Comparison of ENCODE assay signal across 1 cellular context in the genomic region with DNA sequence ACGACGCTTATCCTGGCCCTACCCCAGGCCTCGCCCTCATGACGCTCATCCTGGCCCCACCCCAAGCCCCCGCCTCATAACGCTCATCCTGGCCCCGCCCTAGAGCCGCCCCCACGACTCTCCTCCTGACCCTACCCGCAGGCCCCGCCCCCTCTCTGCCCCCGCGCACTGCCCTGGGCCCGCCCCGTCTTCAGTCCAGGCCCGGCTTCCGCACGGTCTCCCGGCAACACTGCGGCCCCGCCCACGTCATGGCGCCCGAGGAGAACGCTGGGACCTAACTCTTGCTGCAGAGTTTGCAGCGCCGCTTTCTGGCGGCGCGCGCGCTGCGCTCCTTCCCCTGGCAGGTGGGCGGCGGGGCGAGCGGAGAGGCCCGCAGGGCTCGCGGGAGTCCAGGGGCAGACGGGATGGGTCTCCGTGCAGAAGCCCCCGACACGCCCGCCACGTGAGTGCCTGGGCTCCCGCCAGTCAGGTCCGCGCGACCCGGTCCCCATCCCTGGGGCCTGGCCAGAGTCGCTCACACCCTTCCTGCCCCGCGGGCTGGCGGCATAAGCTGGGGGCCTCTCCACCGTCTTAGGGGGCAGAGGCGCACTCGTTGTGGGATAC.
TF ChIP-seq lines count a peak whose summit lies in the region.

No MANE protein-coding gene starts in this region.

TF ChIP-seq in K562, 482 proteins besides CTCF, POLR2A, EP300 and RAD21 (continued from another document and continues in another):
- TF ChIP-seq, protein P1, sequence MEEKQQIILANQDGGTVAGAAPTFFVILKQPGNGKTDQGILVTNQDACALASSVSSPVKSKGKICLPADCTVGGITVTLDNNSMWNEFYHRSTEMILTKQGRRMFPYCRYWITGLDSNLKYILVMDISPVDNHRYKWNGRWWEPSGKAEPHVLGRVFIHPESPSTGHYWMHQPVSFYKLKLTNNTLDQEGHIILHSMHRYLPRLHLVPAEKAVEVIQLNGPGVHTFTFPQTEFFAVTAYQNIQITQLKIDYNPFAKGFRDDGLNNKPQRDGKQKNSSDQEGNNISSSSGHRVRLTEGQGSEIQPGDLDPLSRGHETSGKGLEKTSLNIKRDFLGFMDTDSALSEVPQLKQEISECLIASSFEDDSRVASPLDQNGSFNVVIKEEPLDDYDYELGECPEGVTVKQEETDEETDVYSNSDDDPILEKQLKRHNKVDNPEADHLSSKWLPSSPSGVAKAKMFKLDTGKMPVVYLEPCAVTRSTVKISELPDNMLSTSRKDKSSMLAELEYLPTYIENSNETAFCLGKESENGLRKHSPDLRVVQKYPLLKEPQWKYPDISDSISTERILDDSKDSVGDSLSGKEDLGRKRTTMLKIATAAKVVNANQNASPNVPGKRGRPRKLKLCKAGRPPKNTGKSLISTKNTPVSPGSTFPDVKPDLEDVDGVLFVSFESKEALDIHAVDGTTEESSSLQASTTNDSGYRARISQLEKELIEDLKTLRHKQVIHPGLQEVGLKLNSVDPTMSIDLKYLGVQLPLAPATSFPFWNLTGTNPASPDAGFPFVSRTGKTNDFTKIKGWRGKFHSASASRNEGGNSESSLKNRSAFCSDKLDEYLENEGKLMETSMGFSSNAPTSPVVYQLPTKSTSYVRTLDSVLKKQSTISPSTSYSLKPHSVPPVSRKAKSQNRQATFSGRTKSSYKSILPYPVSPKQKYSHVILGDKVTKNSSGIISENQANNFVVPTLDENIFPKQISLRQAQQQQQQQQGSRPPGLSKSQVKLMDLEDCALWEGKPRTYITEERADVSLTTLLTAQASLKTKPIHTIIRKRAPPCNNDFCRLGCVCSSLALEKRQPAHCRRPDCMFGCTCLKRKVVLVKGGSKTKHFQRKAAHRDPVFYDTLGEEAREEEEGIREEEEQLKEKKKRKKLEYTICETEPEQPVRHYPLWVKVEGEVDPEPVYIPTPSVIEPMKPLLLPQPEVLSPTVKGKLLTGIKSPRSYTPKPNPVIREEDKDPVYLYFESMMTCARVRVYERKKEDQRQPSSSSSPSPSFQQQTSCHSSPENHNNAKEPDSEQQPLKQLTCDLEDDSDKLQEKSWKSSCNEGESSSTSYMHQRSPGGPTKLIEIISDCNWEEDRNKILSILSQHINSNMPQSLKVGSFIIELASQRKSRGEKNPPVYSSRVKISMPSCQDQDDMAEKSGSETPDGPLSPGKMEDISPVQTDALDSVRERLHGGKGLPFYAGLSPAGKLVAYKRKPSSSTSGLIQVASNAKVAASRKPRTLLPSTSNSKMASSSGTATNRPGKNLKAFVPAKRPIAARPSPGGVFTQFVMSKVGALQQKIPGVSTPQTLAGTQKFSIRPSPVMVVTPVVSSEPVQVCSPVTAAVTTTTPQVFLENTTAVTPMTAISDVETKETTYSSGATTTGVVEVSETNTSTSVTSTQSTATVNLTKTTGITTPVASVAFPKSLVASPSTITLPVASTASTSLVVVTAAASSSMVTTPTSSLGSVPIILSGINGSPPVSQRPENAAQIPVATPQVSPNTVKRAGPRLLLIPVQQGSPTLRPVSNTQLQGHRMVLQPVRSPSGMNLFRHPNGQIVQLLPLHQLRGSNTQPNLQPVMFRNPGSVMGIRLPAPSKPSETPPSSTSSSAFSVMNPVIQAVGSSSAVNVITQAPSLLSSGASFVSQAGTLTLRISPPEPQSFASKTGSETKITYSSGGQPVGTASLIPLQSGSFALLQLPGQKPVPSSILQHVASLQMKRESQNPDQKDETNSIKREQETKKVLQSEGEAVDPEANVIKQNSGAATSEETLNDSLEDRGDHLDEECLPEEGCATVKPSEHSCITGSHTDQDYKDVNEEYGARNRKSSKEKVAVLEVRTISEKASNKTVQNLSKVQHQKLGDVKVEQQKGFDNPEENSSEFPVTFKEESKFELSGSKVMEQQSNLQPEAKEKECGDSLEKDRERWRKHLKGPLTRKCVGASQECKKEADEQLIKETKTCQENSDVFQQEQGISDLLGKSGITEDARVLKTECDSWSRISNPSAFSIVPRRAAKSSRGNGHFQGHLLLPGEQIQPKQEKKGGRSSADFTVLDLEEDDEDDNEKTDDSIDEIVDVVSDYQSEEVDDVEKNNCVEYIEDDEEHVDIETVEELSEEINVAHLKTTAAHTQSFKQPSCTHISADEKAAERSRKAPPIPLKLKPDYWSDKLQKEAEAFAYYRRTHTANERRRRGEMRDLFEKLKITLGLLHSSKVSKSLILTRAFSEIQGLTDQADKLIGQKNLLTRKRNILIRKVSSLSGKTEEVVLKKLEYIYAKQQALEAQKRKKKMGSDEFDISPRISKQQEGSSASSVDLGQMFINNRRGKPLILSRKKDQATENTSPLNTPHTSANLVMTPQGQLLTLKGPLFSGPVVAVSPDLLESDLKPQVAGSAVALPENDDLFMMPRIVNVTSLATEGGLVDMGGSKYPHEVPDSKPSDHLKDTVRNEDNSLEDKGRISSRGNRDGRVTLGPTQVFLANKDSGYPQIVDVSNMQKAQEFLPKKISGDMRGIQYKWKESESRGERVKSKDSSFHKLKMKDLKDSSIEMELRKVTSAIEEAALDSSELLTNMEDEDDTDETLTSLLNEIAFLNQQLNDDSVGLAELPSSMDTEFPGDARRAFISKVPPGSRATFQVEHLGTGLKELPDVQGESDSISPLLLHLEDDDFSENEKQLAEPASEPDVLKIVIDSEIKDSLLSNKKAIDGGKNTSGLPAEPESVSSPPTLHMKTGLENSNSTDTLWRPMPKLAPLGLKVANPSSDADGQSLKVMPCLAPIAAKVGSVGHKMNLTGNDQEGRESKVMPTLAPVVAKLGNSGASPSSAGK (IDR thresholded peaks at IDR 0.05), result peak; percentile 53
- TF ChIP-seq ZBTB7A (IDR thresholded peaks at IDR 0.05; ENCODE audit: borderline replicate concordance, control insufficient read depth, low read depth, low read length) (peak; percentile 25; the same call in 1 of the 2 replicates), RHOXF2B (CRISPR knock-in tag; conservative IDR thresholded peaks at IDR 0.05) (no peak), RB1 (IDR thresholded peaks at IDR 0.05; ENCODE audit: low read depth) (peak; percentile 34; the same call in 1 of the 2 replicates), EGR1 (conservative IDR thresholded peaks at IDR 0.05) (peak; percentile 37), ZBTB17 (CRISPR knock-in tag; IDR thresholded peaks at IDR 0.05) (no peak), POLR2G (IDR thresholded peaks at IDR 0.05; ENCODE audit: low read depth, low read length) (peak; percentile 85), ZNF699 (CRISPR knock-in tag; IDR thresholded peaks at IDR 0.05; ENCODE audit: insufficient replicate concordance) (no peak), GABPA (tag; conservative IDR thresholded peaks at IDR 0.05; ENCODE audit: low read depth) (peak; percentile 51), TAF7 (tag; IDR thresholded peaks at IDR 0.05) (no peak), SMAD1 (IDR thresholded peaks at IDR 0.05; ENCODE audit: low read depth, low read length, partially characterized antibody) (no peak), ZFX (CRISPR knock-in tag; IDR thresholded peaks at IDR 0.05) (peak; percentile 70), ZNF282 (CRISPR knock-in tag; IDR thresholded peaks at IDR 0.05) (no peak), RFX1 (IDR thresholded peaks at IDR 0.05) (peak; percentile 61; the same call in 1 of the 2 replicates), ZSCAN29 (IDR thresholded peaks at IDR 0.05) (no peak), PHF8 (IDR thresholded peaks at IDR 0.05; ENCODE audit: borderline replicate concordance, low read length) (peak; percentile 65; the same call in 1 of the 2 replicates), PCBP1 (IDR thresholded peaks at IDR 0.05; ENCODE audit: low read depth, low read length, poor library complexity, severe bottlenecking) (no peak), NRF1 (conservative IDR thresholded peaks at IDR 0.05 in 1 of 2, IDR thresholded peaks at IDR 0.05 in 1 of 2) (peak in 1 of 2 experiments; percentile 16; a peak in 1 of 4 replicates), ZNF57 (CRISPR knock-in tag; IDR thresholded peaks at IDR 0.05) (no peak), BRD9 (IDR thresholded peaks at IDR 0.05; ENCODE audit: low read depth, partially characterized antibody) (no peak), HOXB6 (CRISPR knock-in tag; IDR thresholded peaks at IDR 0.05; ENCODE audit: borderline replicate concordance) (no peak), EP400 (IDR thresholded peaks at IDR 0.05) (peak; percentile 23; the same call in 1 of the 2 replicates), MAZ (CRISPR knock-in tag; conservative IDR thresholded peaks at IDR 0.05 in 1 of 2, IDR thresholded peaks at IDR 0.05 in 1 of 2) (0 out of 4 replicates have a peak, but pooled peaks of 1 of the 2 experiments have one; percentile 15), BHLHE40 (IDR thresholded peaks at IDR 0.05; ENCODE audit: low read length) (peak; percentile 24; the same call in 1 of the 2 replicates)
- TF ChIP-seq, protein P2, sequence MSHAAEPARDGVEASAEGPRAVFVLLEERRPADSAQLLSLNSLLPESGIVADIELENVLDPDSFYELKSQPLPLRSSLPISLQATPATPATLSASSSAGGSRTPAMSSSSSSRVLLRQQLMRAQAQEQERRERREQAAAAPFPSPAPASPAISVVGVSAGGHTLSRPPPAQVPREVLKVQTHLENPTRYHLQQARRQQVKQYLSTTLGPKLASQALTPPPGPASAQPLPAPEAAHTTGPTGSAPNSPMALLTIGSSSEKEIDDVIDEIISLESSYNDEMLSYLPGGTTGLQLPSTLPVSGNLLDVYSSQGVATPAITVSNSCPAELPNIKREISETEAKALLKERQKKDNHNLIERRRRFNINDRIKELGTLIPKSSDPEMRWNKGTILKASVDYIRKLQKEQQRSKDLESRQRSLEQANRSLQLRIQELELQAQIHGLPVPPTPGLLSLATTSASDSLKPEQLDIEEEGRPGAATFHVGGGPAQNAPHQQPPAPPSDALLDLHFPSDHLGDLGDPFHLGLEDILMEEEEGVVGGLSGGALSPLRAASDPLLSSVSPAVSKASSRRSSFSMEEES (CRISPR knock-in tag; IDR thresholded peaks at IDR 0.05), result no peak
- TF ChIP-seq, protein P3, sequence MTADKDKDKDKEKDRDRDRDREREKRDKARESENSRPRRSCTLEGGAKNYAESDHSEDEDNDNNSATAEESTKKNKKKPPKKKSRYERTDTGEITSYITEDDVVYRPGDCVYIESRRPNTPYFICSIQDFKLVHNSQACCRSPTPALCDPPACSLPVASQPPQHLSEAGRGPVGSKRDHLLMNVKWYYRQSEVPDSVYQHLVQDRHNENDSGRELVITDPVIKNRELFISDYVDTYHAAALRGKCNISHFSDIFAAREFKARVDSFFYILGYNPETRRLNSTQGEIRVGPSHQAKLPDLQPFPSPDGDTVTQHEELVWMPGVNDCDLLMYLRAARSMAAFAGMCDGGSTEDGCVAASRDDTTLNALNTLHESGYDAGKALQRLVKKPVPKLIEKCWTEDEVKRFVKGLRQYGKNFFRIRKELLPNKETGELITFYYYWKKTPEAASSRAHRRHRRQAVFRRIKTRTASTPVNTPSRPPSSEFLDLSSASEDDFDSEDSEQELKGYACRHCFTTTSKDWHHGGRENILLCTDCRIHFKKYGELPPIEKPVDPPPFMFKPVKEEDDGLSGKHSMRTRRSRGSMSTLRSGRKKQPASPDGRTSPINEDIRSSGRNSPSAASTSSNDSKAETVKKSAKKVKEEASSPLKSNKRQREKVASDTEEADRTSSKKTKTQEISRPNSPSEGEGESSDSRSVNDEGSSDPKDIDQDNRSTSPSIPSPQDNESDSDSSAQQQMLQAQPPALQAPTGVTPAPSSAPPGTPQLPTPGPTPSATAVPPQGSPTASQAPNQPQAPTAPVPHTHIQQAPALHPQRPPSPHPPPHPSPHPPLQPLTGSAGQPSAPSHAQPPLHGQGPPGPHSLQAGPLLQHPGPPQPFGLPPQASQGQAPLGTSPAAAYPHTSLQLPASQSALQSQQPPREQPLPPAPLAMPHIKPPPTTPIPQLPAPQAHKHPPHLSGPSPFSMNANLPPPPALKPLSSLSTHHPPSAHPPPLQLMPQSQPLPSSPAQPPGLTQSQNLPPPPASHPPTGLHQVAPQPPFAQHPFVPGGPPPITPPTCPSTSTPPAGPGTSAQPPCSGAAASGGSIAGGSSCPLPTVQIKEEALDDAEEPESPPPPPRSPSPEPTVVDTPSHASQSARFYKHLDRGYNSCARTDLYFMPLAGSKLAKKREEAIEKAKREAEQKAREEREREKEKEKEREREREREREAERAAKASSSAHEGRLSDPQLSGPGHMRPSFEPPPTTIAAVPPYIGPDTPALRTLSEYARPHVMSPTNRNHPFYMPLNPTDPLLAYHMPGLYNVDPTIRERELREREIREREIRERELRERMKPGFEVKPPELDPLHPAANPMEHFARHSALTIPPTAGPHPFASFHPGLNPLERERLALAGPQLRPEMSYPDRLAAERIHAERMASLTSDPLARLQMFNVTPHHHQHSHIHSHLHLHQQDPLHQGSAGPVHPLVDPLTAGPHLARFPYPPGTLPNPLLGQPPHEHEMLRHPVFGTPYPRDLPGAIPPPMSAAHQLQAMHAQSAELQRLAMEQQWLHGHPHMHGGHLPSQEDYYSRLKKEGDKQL (CRISPR knock-in tag; IDR thresholded peaks at IDR 0.05; ENCODE audit: borderline replicate concordance), result no peak
- TF ChIP-seq, protein P4, sequence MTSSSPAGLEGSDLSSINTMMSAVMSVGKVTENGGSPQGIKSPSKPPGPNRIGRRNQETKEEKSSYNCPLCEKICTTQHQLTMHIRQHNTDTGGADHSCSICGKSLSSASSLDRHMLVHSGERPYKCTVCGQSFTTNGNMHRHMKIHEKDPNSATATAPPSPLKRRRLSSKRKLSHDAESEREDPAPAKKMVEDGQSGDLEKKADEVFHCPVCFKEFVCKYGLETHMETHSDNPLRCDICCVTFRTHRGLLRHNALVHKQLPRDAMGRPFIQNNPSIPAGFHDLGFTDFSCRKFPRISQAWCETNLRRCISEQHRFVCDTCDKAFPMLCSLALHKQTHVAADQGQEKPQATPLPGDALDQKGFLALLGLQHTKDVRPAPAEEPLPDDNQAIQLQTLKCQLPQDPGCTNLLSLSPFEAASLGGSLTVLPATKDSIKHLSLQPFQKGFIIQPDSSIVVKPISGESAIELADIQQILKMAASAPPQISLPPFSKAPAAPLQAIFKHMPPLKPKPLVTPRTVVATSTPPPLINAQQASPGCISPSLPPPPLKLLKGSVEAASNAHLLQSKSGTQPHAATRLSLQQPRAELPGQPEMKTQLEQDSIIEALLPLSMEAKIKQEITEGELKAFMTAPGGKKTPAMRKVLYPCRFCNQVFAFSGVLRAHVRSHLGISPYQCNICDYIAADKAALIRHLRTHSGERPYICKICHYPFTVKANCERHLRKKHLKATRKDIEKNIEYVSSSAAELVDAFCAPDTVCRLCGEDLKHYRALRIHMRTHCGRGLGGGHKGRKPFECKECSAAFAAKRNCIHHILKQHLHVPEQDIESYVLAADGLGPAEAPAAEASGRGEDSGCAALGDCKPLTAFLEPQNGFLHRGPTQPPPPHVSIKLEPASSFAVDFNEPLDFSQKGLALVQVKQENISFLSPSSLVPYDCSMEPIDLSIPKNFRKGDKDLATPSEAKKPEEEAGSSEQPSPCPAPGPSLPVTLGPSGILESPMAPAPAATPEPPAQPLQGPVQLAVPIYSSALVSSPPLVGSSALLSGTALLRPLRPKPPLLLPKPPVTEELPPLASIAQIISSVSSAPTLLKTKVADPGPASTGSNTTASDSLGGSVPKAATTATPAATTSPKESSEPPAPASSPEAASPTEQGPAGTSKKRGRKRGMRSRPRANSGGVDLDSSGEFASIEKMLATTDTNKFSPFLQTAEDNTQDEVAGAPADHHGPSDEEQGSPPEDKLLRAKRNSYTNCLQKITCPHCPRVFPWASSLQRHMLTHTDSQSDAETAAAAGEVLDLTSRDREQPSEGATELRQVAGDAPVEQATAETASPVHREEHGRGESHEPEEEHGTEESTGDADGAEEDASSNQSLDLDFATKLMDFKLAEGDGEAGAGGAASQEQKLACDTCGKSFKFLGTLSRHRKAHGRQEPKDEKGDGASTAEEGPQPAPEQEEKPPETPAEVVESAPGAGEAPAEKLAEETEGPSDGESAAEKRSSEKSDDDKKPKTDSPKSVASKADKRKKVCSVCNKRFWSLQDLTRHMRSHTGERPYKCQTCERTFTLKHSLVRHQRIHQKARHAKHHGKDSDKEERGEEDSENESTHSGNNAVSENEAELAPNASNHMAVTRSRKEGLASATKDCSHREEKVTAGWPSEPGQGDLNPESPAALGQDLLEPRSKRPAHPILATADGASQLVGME (CRISPR knock-in tag; IDR thresholded peaks at IDR 0.05), result peak; percentile 31; the same call in 1 of the 2 replicates
